In the genomic region with DNA sequence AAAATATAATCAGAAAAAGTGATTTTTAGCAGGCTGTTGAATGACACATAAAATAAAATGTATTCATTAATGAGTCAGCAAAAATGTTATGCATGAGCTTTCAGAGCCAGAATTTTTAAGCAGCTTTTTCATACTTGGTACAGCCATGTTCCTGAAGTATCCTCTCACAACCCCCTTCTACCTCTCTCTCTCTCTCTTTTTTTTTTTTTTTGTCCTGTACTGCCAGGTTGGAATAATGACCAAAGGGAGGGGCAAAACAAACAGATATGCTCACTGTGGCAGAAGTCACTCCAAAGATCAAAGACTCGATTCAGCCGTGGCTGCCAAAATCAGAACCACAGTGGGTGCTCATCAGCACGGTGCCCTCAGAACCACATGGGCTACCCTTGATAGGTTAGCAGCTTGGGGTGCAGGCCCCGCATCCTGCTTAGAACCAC, we compare ENCODE assay signal across 19 cellular contexts.
A peak's percentile ranks its signal among the peaks of the same experiment; 100 is the strongest.
DNase-seq lines count a peak whose midpoint lies in the region; ATAC-seq and TF ChIP-seq lines count a peak whose summit lies in the region.
"Had no signal": no experiment of that assay in that cellular context is flagged by ENCODE, and none has a peak within 500 bp of the region (broad histone marks: within the 10 kb centered on the region; RNA-seq: fewer than 3 reads in every experiment).

No MANE protein-coding gene starts in this region.

- TF ChIP-seq CTCF in chondrocyte (IDR thresholded peaks at IDR 0.05) (no peak), liver (IDR thresholded peaks at IDR 0.05; ENCODE audit: low read depth, low read length, missing input control) (no peak)

- H3K9ac ChIP-seq in liver (ENCODE audit: low read depth in 1 of 2, low read length in 2 of 2) = no peak overlapping the region

- DNase-seq in ELR (ENCODE audit: low read depth) = peak; percentile 21
- peak in 2 of 3 experiments; percentile 6 to 51 for DNase-seq in NCI-H1417 (lab: John Stamatoyannopoulos, UW)
- no peak for DNase-seq in chondrocyte (ENCODE audit: low spot score)
- DNase-seq in 8988T = no peak
- no peak for DNase-seq in NCI-H2081 (lab: John Stamatoyannopoulos, UW)
- DNase-seq: activated CD4-positive, alpha-beta memory T cell treated with anti-CD3 and anti-CD28 coated beads, Interleukin-2, amount 10 ng/mL, durations not matched to agents 7 days and 5 days; activated effector memory CD4-positive, alpha-beta T cell treated with Interleukin-2 at 50 U/mL for 16 hours; GDM1; MV-4-11; NCI-H2227 treated with DMSO at 0.1 percent for 48 hours; stimulated activated CD4-positive, alpha-beta T cell treated with anti-CD3 and anti-CD28 coated beads, Interleukin-1b, Interleukin-23, amount 100 ng/mL, for 48 hours; stimulated activated CD8-positive, alpha-beta memory T cell treated with anti-CD3 and anti-CD28 coated beads, Interleukin-4, amount 100 ng/mL, for 48 hours had no signal

- H3K36me3 Mint-ChIP-seq in chondrocyte (ENCODE audit: low read depth) = no peaks in the 10 kb centered on the region
- H3K36me3 Mint-ChIP-seq: CD14-positive monocyte had no signal

- H3K27ac ChIP-seq in liver (ENCODE audit: low read depth in 1 of 2, low read length in 2 of 2) = peak overlapping the region; percentile 53 to 56
- H3K27ac ChIP-seq: breast epithelium, SJSA1, tibial nerve had no signal

- peaks cover 15% of the 10 kb centered on the region for H3K4me1 Mint-ChIP-seq in chondrocyte (ENCODE audit: low read depth)
- H3K4me1 Mint-ChIP-seq: activated CD4-positive, alpha-beta memory T cell treated with anti-CD3 and anti-CD28 coated beads, Interleukin-2, amount 10 ng/mL, durations not matched to agents 7 days and 5 days had no signal

- H3K4me3 ChIP-seq in liver (ENCODE audit: low read depth in 1 of 3, low read length in 3 of 3) = no peak overlapping the region
- H3K4me3 ChIP-seq: breast epithelium, SJSA1, tibial nerve had no signal

- no peaks in the 10 kb centered on the region for H3K27me3 ChIP-seq in liver (ENCODE audit: control insufficient read depth in 4 of 4, insufficient read depth in 4 of 4, low read length in 3 of 4)
- H3K27me3 ChIP-seq: breast epithelium, SJSA1, tibial nerve had no signal

- no peaks in the 10 kb centered on the region for H3K27me3 Mint-ChIP-seq in chondrocyte (ENCODE audit: low read depth)
- H3K27me3 Mint-ChIP-seq: activated CD4-positive, alpha-beta memory T cell treated with anti-CD3 and anti-CD28 coated beads, Interleukin-2, amount 10 ng/mL, durations not matched to agents 7 days and 5 days; naive thymus-derived CD8-positive, alpha-beta T cell had no signal

- no peak for ATAC-seq in activated CD4-positive, CD25-positive, alpha-beta regulatory T cell treated with anti-CD3 and anti-CD28 coated beads, Interleukin-2, amount 50 U/mL, for 24 hours

- H3K4me1 ChIP-seq in liver (ENCODE audit: control insufficient read depth in 4 of 4, insufficient read depth in 4 of 4, low read length in 3 of 4) = peaks cover 6 to 28% (median 15%) of the 10 kb centered on the region in 4 donors
- H3K4me1 ChIP-seq: breast epithelium had no signal

- H3K27ac Mint-ChIP-seq in chondrocyte (ENCODE audit: unreplicated experiment) = peak overlapping the region; percentile 71
- H3K27ac Mint-ChIP-seq: activated CD4-positive, alpha-beta memory T cell treated with anti-CD3 and anti-CD28 coated beads, Interleukin-2, amount 10 ng/mL, durations not matched to agents 7 days and 5 days; CD14-positive monocyte had no signal

- no peaks in the 10 kb centered on the region for H3K9me3 Mint-ChIP-seq in chondrocyte (ENCODE audit: low read depth)
- H3K9me3 Mint-ChIP-seq: activated CD4-positive, alpha-beta memory T cell treated with anti-CD3 and anti-CD28 coated beads, Interleukin-2, amount 10 ng/mL, durations not matched to agents 7 days and 5 days had no signal

- no peak overlapping the region for H3K4me3 Mint-ChIP-seq in chondrocyte (ENCODE audit: unreplicated experiment)
- H3K4me3 Mint-ChIP-seq: activated CD4-positive, alpha-beta memory T cell treated with anti-CD3 and anti-CD28 coated beads, Interleukin-2, amount 10 ng/mL, durations not matched to agents 7 days and 5 days; CD14-positive monocyte; naive thymus-derived CD8-positive, alpha-beta T cell had no signal

- no peaks in the 10 kb centered on the region for H3K36me3 ChIP-seq in liver (ENCODE audit: control insufficient read depth in 4 of 4, insufficient read depth in 3 of 4, low read depth in 1 of 4, low read length in 3 of 4)
- H3K36me3 ChIP-seq: breast epithelium, SJSA1, tibial nerve had no signal

- 21% methylated on average over 4 of the region's 4 CpGs for WGBS in liver

- no peaks in the 10 kb centered on the region for H3K9me3 ChIP-seq in liver (ENCODE audit: control insufficient read depth in 4 of 4, low read length in 3 of 4)
- H3K9me3 ChIP-seq: breast epithelium, SJSA1, tibial nerve had no signal

- TF ChIP-seq RAD21 in liver (IDR thresholded peaks at IDR 0.05) = peak; percentile 54 to 55

TF ChIP-seq in liver, 16 proteins besides CTCF, POLR2A, EP300 and RAD21:
- no peak for TF ChIP-seq GABPA (IDR thresholded peaks at IDR 0.05 in 1 of 2, conservative IDR thresholded peaks at IDR 0.05 in 1 of 2)
- no peak for TF ChIP-seq TAF1 (conservative IDR thresholded peaks at IDR 0.05)
- TF ChIP-seq EGR1 (IDR thresholded peaks at IDR 0.05; ENCODE audit: low read depth in 2 of 2) = no peak
- TF ChIP-seq HNF4G (IDR thresholded peaks at IDR 0.05) = peak; percentile 56
- peak; percentile 56 for TF ChIP-seq FOXA2 (IDR thresholded peaks at IDR 0.05)
- no peak for TF ChIP-seq NR2F2 (IDR thresholded peaks at IDR 0.05)
- peak; percentile 84 for TF ChIP-seq YY1 (IDR thresholded peaks at IDR 0.05)
- TF ChIP-seq, protein P1, sequence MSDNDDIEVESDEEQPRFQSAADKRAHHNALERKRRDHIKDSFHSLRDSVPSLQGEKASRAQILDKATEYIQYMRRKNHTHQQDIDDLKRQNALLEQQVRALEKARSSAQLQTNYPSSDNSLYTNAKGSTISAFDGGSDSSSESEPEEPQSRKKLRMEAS (IDR thresholded peaks at IDR 0.05) = peak; percentile 74
- TF ChIP-seq JUND (IDR thresholded peaks at IDR 0.05) = peak; percentile 64 to 65
- TF ChIP-seq HNF4A (conservative IDR thresholded peaks at IDR 0.05) = peak; percentile 85 to 92
- TF ChIP-seq, protein P2, sequence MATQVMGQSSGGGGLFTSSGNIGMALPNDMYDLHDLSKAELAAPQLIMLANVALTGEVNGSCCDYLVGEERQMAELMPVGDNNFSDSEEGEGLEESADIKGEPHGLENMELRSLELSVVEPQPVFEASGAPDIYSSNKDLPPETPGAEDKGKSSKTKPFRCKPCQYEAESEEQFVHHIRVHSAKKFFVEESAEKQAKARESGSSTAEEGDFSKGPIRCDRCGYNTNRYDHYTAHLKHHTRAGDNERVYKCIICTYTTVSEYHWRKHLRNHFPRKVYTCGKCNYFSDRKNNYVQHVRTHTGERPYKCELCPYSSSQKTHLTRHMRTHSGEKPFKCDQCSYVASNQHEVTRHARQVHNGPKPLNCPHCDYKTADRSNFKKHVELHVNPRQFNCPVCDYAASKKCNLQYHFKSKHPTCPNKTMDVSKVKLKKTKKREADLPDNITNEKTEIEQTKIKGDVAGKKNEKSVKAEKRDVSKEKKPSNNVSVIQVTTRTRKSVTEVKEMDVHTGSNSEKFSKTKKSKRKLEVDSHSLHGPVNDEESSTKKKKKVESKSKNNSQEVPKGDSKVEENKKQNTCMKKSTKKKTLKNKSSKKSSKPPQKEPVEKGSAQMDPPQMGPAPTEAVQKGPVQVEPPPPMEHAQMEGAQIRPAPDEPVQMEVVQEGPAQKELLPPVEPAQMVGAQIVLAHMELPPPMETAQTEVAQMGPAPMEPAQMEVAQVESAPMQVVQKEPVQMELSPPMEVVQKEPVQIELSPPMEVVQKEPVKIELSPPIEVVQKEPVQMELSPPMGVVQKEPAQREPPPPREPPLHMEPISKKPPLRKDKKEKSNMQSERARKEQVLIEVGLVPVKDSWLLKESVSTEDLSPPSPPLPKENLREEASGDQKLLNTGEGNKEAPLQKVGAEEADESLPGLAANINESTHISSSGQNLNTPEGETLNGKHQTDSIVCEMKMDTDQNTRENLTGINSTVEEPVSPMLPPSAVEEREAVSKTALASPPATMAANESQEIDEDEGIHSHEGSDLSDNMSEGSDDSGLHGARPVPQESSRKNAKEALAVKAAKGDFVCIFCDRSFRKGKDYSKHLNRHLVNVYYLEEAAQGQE (IDR thresholded peaks at IDR 0.05) = peak; percentile 60
- TF ChIP-seq, protein P3, sequence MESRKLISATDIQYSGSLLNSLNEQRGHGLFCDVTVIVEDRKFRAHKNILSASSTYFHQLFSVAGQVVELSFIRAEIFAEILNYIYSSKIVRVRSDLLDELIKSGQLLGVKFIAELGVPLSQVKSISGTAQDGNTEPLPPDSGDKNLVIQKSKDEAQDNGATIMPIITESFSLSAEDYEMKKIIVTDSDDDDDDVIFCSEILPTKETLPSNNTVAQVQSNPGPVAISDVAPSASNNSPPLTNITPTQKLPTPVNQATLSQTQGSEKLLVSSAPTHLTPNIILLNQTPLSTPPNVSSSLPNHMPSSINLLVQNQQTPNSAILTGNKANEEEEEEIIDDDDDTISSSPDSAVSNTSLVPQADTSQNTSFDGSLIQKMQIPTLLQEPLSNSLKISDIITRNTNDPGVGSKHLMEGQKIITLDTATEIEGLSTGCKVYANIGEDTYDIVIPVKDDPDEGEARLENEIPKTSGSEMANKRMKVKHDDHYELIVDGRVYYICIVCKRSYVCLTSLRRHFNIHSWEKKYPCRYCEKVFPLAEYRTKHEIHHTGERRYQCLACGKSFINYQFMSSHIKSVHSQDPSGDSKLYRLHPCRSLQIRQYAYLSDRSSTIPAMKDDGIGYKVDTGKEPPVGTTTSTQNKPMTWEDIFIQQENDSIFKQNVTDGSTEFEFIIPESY (IDR thresholded peaks at IDR 0.05) = peak; percentile 73
- TF ChIP-seq, protein P4, sequence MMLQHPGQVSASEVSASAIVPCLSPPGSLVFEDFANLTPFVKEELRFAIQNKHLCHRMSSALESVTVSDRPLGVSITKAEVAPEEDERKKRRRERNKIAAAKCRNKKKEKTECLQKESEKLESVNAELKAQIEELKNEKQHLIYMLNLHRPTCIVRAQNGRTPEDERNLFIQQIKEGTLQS (IDR thresholded peaks at IDR 0.05) = peak; percentile 22
- TF ChIP-seq FOXA1 (IDR thresholded peaks at IDR 0.05) = peak; percentile 45
- TF ChIP-seq SP1 (IDR thresholded peaks at IDR 0.05) = peak; percentile 83
- peak; percentile 89 to 93 for TF ChIP-seq RXRA (IDR thresholded peaks at IDR 0.05)

Comparison
In these comparisons a context has a peak if more than half of its experiments do, and no peak if none do; other contexts are left out.
1. DNase-seq: peak in ELR (single experiment) and NCI-H1417 (2 of 3); none in chondrocyte (single experiment), 8988T (single experiment) and NCI-H2081 (0 of 2).